In the genomic region with DNA sequence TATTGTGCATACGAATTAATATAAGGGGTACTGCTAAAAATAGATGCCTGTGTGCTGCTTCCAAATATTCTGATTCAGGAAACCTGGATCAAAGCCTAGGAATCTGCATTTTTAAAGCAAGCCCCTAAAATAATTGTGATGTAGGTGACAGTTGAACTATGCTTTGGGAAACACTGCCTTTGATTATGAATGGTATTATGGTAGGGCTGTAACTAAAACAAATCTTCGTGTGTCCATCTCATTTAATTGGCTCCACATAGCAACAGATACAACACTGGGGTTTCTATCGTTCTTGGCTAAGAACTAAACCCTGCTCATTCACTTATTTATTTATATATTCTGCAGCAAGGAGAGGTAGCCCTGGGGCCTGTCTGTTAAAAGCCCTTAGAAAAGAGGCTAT, we compare ENCODE assay signal across 16 cellular contexts. TPM values are rescaled to one million over a fixed set of nuclear protein-coding genes. Genes with fewer than 3 reads are reported as not detected.
A peak's percentile ranks its signal among the peaks of the same experiment; 100 is the strongest.
DNase-seq lines count a peak whose midpoint lies in the region; TF ChIP-seq lines count a peak whose summit lies in the region.
"Had no signal": no experiment of that assay in that cellular context is flagged by ENCODE, and none has a peak within 500 bp of the region (broad histone marks: within the 10 kb centered on the region; RNA-seq: fewer than 3 reads in every experiment).

No MANE protein-coding gene starts in this region.

- DNase-seq in AG10803 (ENCODE audit: low read depth) (peak; percentile 30), M059J (ENCODE audit: low read depth) (peak; percentile 28), fibroblast of gingiva (ENCODE audit: low read depth) (peak; percentile 21), sigmoid colon (no peak), LoVo (ENCODE audit: low spot score) (no peak), adrenal gland (no peak), NCI-H128 (lab: John Stamatoyannopoulos, UW; ENCODE audit: unreplicated experiment) (no peak)
- DNase-seq: Caco-2; CD4-positive, alpha-beta T cell; H7; IMR-90 had no signal

- H3K4me1 ChIP-seq in sigmoid colon, result peaks cover 0 to 64% (median 39%) of the 10 kb centered on the region in 4 donors
- H3K4me1 ChIP-seq in adrenal gland (replicated peaks in 1 of 2), result peaks cover 0 to 5% of the 10 kb centered on the region in 2 donors
- H3K4me1 ChIP-seq: A549, Caco-2 had no signal

- intact Hi-C loops in sigmoid colon (cut with DNase I), result no loop called here
- intact Hi-C loops in adrenal gland (cut with DNase I), result no loop called here

- 23 to 52% methylated on average over 3 of the region's 3 CpGs for WGBS in sigmoid colon, 2 donors
- WGBS in adrenal gland, 4 donors, result 36 to 55% (median 51%) methylated on average over 3 of the region's 3 CpGs

- no peak for TF ChIP-seq EP300 in sigmoid colon (IDR thresholded peaks at IDR 0.05)

- H3K27me3 ChIP-seq in sigmoid colon (no peaks in the 10 kb centered on the region), adrenal gland (peaks cover 14% of the 10 kb centered on the region)

- no peak for TF ChIP-seq CTCF in AG10803 (conservative IDR thresholded peaks at IDR 0.05; ENCODE audit: low read length)
- no peak for TF ChIP-seq CTCF in sigmoid colon (IDR thresholded peaks at IDR 0.05)
- TF ChIP-seq CTCF in adrenal gland (IDR thresholded peaks at IDR 0.05), result no peak

- no peaks in the 10 kb centered on the region for H3K9me3 ChIP-seq in sigmoid colon
- no peaks in the 10 kb centered on the region for H3K9me3 ChIP-seq in adrenal gland (replicated peaks in 1 of 3)
- H3K9me3 ChIP-seq: A549, Caco-2 had no signal

- H3K27ac ChIP-seq in sigmoid colon (peak overlapping the region in 3 of 4 donors; percentile 3 to 100 (median 37)), adrenal gland (no peak overlapping the region)
- H3K27ac ChIP-seq: 22Rv1, A549, C4-2B had no signal

- no peak for TF ChIP-seq POLR2A in sigmoid colon (IDR thresholded peaks at IDR 0.05)
- no peak for TF ChIP-seq POLR2A in adrenal gland (IDR thresholded peaks at IDR 0.05)

- H3K4me3 ChIP-seq in AG10803 (ENCODE audit: low read length), result no peak overlapping the region
- H3K4me3 ChIP-seq in sigmoid colon, result no peak overlapping the region
- H3K4me3 ChIP-seq in adrenal gland, result no peak overlapping the region
- H3K4me3 ChIP-seq: A549, GM23338, K562 had no signal

- no peaks in the 10 kb centered on the region for H3K36me3 ChIP-seq in sigmoid colon
- H3K36me3 ChIP-seq in adrenal gland (replicated peaks in 1 of 2), result no peaks in the 10 kb centered on the region

RNA-seq across cellular contexts. Expression of gene ITGA5, which starts 23.0 kb away (rescaled TPM):
- total RNA-seq in M059J (2014; rRNA removed; shearing (Covaris generic)), result 419 and 625 TPM in 2 replicates
- 100 to 1,000 TPM; 200 to 765 (median 459) TPM for total RNA-seq in sigmoid colon
- 10 to 100 TPM in 1 of 3 donors, 1 to 10 TPM in 2; 7.4 to 92.7 (median 7.8) TPM for polyA plus RNA-seq in sigmoid colon
- 100 to 1,000 TPM in 3 of 8 donors, 10 to 100 TPM in 5; 64.9 to 141 (median 75.9) TPM for total RNA-seq in adrenal gland
- 100 to 1,000 TPM in 1 of 3 donors, 10 to 100 TPM in 2; 52.2 to 118 (median 56.7) TPM for polyA plus RNA-seq in adrenal gland

RNA-seq across cellular contexts. Expression of gene GTSF1, which starts 31.3 kb away (rescaled TPM):
- total RNA-seq in M059J (2014; rRNA removed; shearing (Covaris generic)), result not detected in 2 replicates
- total RNA-seq in sigmoid colon (not detected), adrenal gland (under 1 TPM in 3 of 8 donors, not detected in 5; 0.50 to 0.90 (median 0.61) TPM)
- polyA plus RNA-seq in sigmoid colon (1 to 10 TPM in 2 of 3 donors, not detected in 1; 1.4 to 3.6 TPM), adrenal gland (1 to 10 TPM in 1 of 3 donors, under 1 TPM in 1, not detected in 1; 0.37 to 2.2 TPM)
- total RNA-seq: Caco-2, GM23338, IMR-90 had no signal
- polyA plus RNA-seq: A549, IMR-90 had no signal

RNA-seq across cellular contexts. Expression of gene NCKAP1L, which starts 55.5 kb away (rescaled TPM):
- total RNA-seq in M059J (2014; rRNA removed; shearing (Covaris generic)), result 0.07 and 0.10 TPM in 2 replicates
- total RNA-seq in sigmoid colon (10 to 100 TPM; 35.0 to 99.7 (median 53.8) TPM), adrenal gland (10 to 100 TPM; 10.1 to 61.4 (median 32.4) TPM)
- polyA plus RNA-seq in sigmoid colon (10 to 100 TPM in 1 of 3 donors, 1 to 10 TPM in 2; 5.4 to 25.9 (median 7.2) TPM), adrenal gland (10 to 100 TPM in 1 of 3 donors, 1 to 10 TPM in 2; 5.2 to 11.8 (median 6.8) TPM)
- total RNA-seq: Caco-2, GM23338, H7, IMR-90 had no signal
- polyA plus RNA-seq: GM23338, IMR-90 had no signal

RNA-seq across cellular contexts. Expression of gene ZNF385A, which starts 57.5 kb away (rescaled TPM):
- total RNA-seq in M059J (2014; rRNA removed; shearing (Covaris generic)), result 0.71 and 4.6 TPM in 2 replicates
- total RNA-seq in sigmoid colon (10 to 100 TPM in 2 of 4 donors, 1 to 10 TPM in 2; 5.6 to 18.6 (median 10.6) TPM), adrenal gland (10 to 100 TPM in 6 of 8 donors, 1 to 10 TPM in 2; 6.5 to 38.2 (median 13.1) TPM)
- polyA plus RNA-seq in sigmoid colon (10 to 100 TPM in 1 of 3 donors, 1 to 10 TPM in 2; 4.4 to 19.2 (median 7.0) TPM), adrenal gland (10 to 100 TPM in 2 of 3 donors, 1 to 10 TPM in 1; 2.7 to 28.0 (median 24.3) TPM)

Comparison
In these comparisons a context has a peak if more than half of its experiments do, and no peak if none do; other contexts are left out.
1. DNase-seq: peak in AG10803 (single experiment), M059J (single experiment) and fibroblast of gingiva (single experiment); none in sigmoid colon (single experiment), LoVo (single experiment), adrenal gland (0 of 7) and NCI-H128 (single experiment).
2. H3K27ac ChIP-seq: peak in sigmoid colon (3 of 4); none in adrenal gland (0 of 5).
3. RNA of gene NCKAP1L, which starts 55.5 kb away (total RNA-seq): 35.0 to 99.7 TPM in sigmoid colon and 10.1 to 61.4 TPM in adrenal gland; 0.07 to 0.10 TPM in M059J; every median in the first group is over 10 times any median in the second.